7 cellular contexts compared by ENCODE assay signal in genomic region chr19:49422407-49423277, GRCh38. TPM values are rescaled to one million over a fixed set of nuclear protein-coding genes. Genes with fewer than 3 reads are reported as not detected.
DNase-seq lines count a peak whose midpoint lies in the region.
"Had no signal": no experiment of that assay in that cellular context is flagged by ENCODE, and none has a peak within 500 bp of the region (broad histone marks: within the 10 kb centered on the region; RNA-seq: fewer than 3 reads in every experiment).

No MANE protein-coding gene starts in this region.

- H3K4me1 ChIP-seq in skeletal muscle tissue (ENCODE audit: control insufficient read depth in 3 of 3, insufficient read depth in 3 of 3, low read length in 3 of 3), result peaks cover 17 to 19% (median 18%) of the 10 kb centered on the region in 3 donors

- DNase-seq in DMS79 treated with DMSO at 0.1 percent for 48 hours (lab: John Stamatoyannopoulos, UW) (peak; percentile 87), NCI-H748 (lab: John Stamatoyannopoulos, UW; ENCODE audit: unreplicated experiment) (peak; percentile 64), dermis blood vessel endothelial cell (peak; percentile 56), NCI-H1048 (lab: John Stamatoyannopoulos, UW) (no peak), NCI-H2171 treated with DMSO at 0.1 percent for 48 hours (lab: John Stamatoyannopoulos, UW) (no peak)

- peaks cover 87 to 88% (median 87%) of the 10 kb centered on the region in 3 donors for H3K27me3 ChIP-seq in skeletal muscle tissue (ENCODE audit: control insufficient read depth in 3 of 3, insufficient read depth in 3 of 3, low read length in 3 of 3)

- H3K4me3 ChIP-seq in skeletal muscle tissue (ENCODE audit: low read length in 3 of 3), result peak overlapping the region; percentile 27 to 52 (median 46)

- H3K27ac ChIP-seq in skeletal muscle tissue (ENCODE audit: low read depth, low read length), result no peak overlapping the region

- H3K9me3 ChIP-seq in skeletal muscle tissue (ENCODE audit: control insufficient read depth in 3 of 3, low read length in 3 of 3), result no peaks in the 10 kb centered on the region

- H3K36me3 ChIP-seq in skeletal muscle tissue (ENCODE audit: control insufficient read depth in 3 of 3, insufficient read depth in 3 of 3, low read length in 3 of 3), result no peaks in the 10 kb centered on the region

- H3K9ac ChIP-seq in skeletal muscle tissue (ENCODE audit: low read depth in 1 of 3, low read length in 3 of 3), result peak overlapping the region in 2 of 3 donors; percentile 32 to 40

RNA-seq across cellular contexts. Expression of gene PTH2, which starts 0.6 kb away (rescaled TPM):
- total RNA-seq in dermis blood vessel endothelial cell (not detected in 2 replicates), skeletal muscle tissue (not detected)
- total RNA-seq: M059J had no signal

RNA-seq across cellular contexts. Expression of gene GFY, which starts 2.5 kb away (rescaled TPM):
- total RNA-seq in dermis blood vessel endothelial cell, result not detected in 2 replicates
- total RNA-seq in skeletal muscle tissue, result not detected
- total RNA-seq: M059J had no signal

RNA-seq across cellular contexts. Expression of gene SLC17A7, which starts 18.7 kb away (rescaled TPM):
- total RNA-seq in dermis blood vessel endothelial cell, result 0.17 and 0.42 TPM in 2 replicates
- total RNA-seq in skeletal muscle tissue, result 1.0 TPM
- total RNA-seq: M059J had no signal

RNA-seq across cellular contexts. Expression of gene PIH1D1, which starts 29.0 kb away (rescaled TPM):
- total RNA-seq in dermis blood vessel endothelial cell, result 143 and 169 TPM in 2 replicates
- 56.4 TPM for total RNA-seq in skeletal muscle tissue

RNA-seq across cellular contexts. Expression of gene ALDH16A1, which starts 30.4 kb away (rescaled TPM):
- total RNA-seq in dermis blood vessel endothelial cell (55.3 and 82.5 TPM in 2 replicates), skeletal muscle tissue (20.9 TPM)

Comparison
In these comparisons a context has a peak if more than half of its experiments do, and no peak if none do; other contexts are left out.
1. DNase-seq: peak in DMS79 treated with DMSO at 0.1 percent for 48 hours (single experiment), NCI-H748 (single experiment) and dermis blood vessel endothelial cell (single experiment); none in NCI-H1048 (single experiment) and NCI-H2171 treated with DMSO at 0.1 percent for 48 hours (single experiment).